ENCODE assay signal across 18 cellular contexts in genomic region chr17:55388842-55389241, GRCh38. TPM values are rescaled to one million over a fixed set of nuclear protein-coding genes. Genes with fewer than 3 reads are reported as not detected.
DNase-seq lines count a peak whose midpoint lies in the region; ATAC-seq, FAIRE-seq and TF ChIP-seq lines count a peak whose summit lies in the region.
"Had no signal": no experiment of that assay in that cellular context is flagged by ENCODE, and none has a peak within 500 bp of the region (broad histone marks: within the 10 kb centered on the region; RNA-seq: fewer than 3 reads in every experiment).

No MANE protein-coding gene starts in this region.

- no peaks in the 10 kb centered on the region for H3K27me3 ChIP-seq in neuronal stem cell (ENCODE audit: control insufficient read depth in 3 of 3, insufficient read depth in 3 of 3, low read depth in 1 of 3, low read length in 3 of 3)
- H3K27me3 ChIP-seq: SJCRH30 had no signal

- no peak overlapping the region for H2BK12ac ChIP-seq in neuronal stem cell (ENCODE audit: low read length)

- 73% methylated on average over 3 of the region's 3 CpGs for WGBS in A549 (ENCODE audit: missing lambda C conversion rate)
- no CpG with 5 or more reads among the region's 3 CpGs for WGBS in neuronal stem cell (ENCODE audit: extremely low coverage in 2 of 2, insufficient read length in 2 of 2, insufficient replicate concordance in 1 of 2), 2 donors

- no peak for DNase-seq in A549 (ENCODE audit: low read depth in 1 of 2, low spot score in 1 of 2)
- DNase-seq in erythroblast (lab: John Stamatoyannopoulos, UW), result peak; percentile 5 to 13
- DNase-seq in neuronal stem cell (ENCODE audit: low spot score), result peak; percentile 55
- DNase-seq in foreskin fibroblast, result no peak
- DNase-seq in stimulated activated CD4-positive, alpha-beta T cell treated with anti-CD3 and anti-CD28 coated beads, Interleukin-15, amount 100 ng/mL, for 24 hours, result no peak
- DNase-seq: COR-L47, EL, H9, KG1, NCI-H1436, NCI-H2029 treated with DMSO at 0.1 percent for 48 hours, NCI-H446 treated with DMSO at 0.1 percent for 48 hours, RPMI8226, SJCRH30 had no signal

- no peak for TF ChIP-seq CTCF in A549 (IDR thresholded peaks at IDR 0.05)
- no peak for TF ChIP-seq CTCF in foreskin fibroblast (IDR thresholded peaks at IDR 0.05; ENCODE audit: low read depth, low read length)

- H3K79me1 ChIP-seq in neuronal stem cell (ENCODE audit: low read depth, low read length), result no peaks in the 10 kb centered on the region

- H3K4me3 ChIP-seq in A549, result no peak overlapping the region
- H3K4me3 ChIP-seq in neuronal stem cell (ENCODE audit: low read length in 2 of 2), result no peak overlapping the region
- no peak overlapping the region for H3K4me3 ChIP-seq in foreskin fibroblast (ENCODE audit: low read depth in 1 of 2, low read length in 2 of 2)
- H3K4me3 ChIP-seq: SJCRH30 had no signal

- FAIRE-seq in A549 (lab: Jason Lieb, UNC), result peak; percentile 23
- FAIRE-seq: GM19239 had no signal

- no peak overlapping the region for H2BK5ac ChIP-seq in neuronal stem cell (ENCODE audit: low read length)

- no peak overlapping the region for H3K18ac ChIP-seq in neuronal stem cell (ENCODE audit: low read length)

- H2AFZ ChIP-seq in neuronal stem cell (ENCODE audit: low read length), result no peak overlapping the region

- no peak overlapping the region for H2BK120ac ChIP-seq in neuronal stem cell (ENCODE audit: low read depth, low read length)

- TF ChIP-seq RAD21 in A549 (conservative IDR thresholded peaks at IDR 0.05 in 1 of 2, IDR thresholded peaks at IDR 0.05 in 1 of 2), result no peak

- no peak for TF ChIP-seq POLR2A in A549 (IDR thresholded peaks at IDR 0.05; ENCODE audit: low read length)
- TF ChIP-seq POLR2A in erythroblast (IDR thresholded peaks at IDR 0.05; ENCODE audit: low read length), result no peak

- H3K4ac ChIP-seq in neuronal stem cell (ENCODE audit: low read length), result no peak overlapping the region

- POLR2A ChIA-PET in A549 (lab: Yijun Ruan, JAX), result interaction anchor here (0.9 kb wide), 1 partner anchor 45 kb away, joined by 4 read pairs; no protein-coding TSS in a partner anchor

- no peak overlapping the region for H4K8ac ChIP-seq in neuronal stem cell (ENCODE audit: low read depth, low read length)

- H3K4me2 ChIP-seq in A549, result no peak overlapping the region
- no peak overlapping the region for H3K4me2 ChIP-seq in neuronal stem cell (ENCODE audit: insufficient read depth, low read length, poor library complexity, severe bottlenecking)

- H3K27ac ChIP-seq in A549, result no peak overlapping the region
- H3K27ac ChIP-seq in angular gyrus (ENCODE audit: low read depth, low read length), result peak overlapping the region; percentile 45
- peak overlapping the region; percentile 62 for H3K27ac ChIP-seq in neuronal stem cell (replicated peaks; ENCODE audit: low read length)
- H3K27ac ChIP-seq: SJCRH30 had no signal

- no peak overlapping the region for H3K9ac ChIP-seq in neuronal stem cell (ENCODE audit: low read depth, low read length, poor library complexity)

- H3K14ac ChIP-seq in neuronal stem cell (ENCODE audit: low read length), result no peak overlapping the region

- H2BK15ac ChIP-seq in neuronal stem cell (ENCODE audit: low read length), result no peak overlapping the region

- no peak for TF ChIP-seq EP300 in A549 (IDR thresholded peaks at IDR 0.05)

- peak in 1 of 2 experiments; percentile 11; a peak in 2 of 6 replicates for ATAC-seq in A549
- no peak for ATAC-seq in GM19397 (IDR thresholded peaks at IDR 0.05; ENCODE audit: unreplicated experiment)
- ATAC-seq in GM19023 (IDR thresholded peaks at IDR 0.05; ENCODE audit: unreplicated experiment), result no peak

- H3K23ac ChIP-seq in neuronal stem cell (ENCODE audit: low read depth, low read length, poor library complexity), result no peak overlapping the region

- peaks cover 0 to 21% of the 10 kb centered on the region in 2 donors for H3K36me3 ChIP-seq in neuronal stem cell (replicated peaks in 1 of 2; ENCODE audit: control insufficient read depth in 2 of 2, insufficient read depth in 2 of 2, low read length in 2 of 2)

- H3K4me1 ChIP-seq in A549 (no peaks in the 10 kb centered on the region), neuronal stem cell (ENCODE audit: control insufficient read depth in 2 of 2, insufficient read depth in 1 of 2, low read depth in 1 of 2, low read length in 2 of 2) (peaks cover 5 to 13% of the 10 kb centered on the region in 2 donors)

- CTCF ChIA-PET in A549 (lab: Yijun Ruan, JAX), result interaction anchor here (1.3 to 4.6 kb wide), 4 partner anchors 12 to 124 kb away, joined by 3 to 19 read pairs (median 6); no protein-coding TSS in a partner anchor

- no peaks in the 10 kb centered on the region for H3K9me3 ChIP-seq in A549
- H3K9me3 ChIP-seq in neuronal stem cell (replicated peaks in 1 of 2; ENCODE audit: control insufficient read depth in 2 of 2, insufficient read depth in 1 of 2, low read depth in 1 of 2, low read length in 2 of 2), result no peaks in the 10 kb centered on the region
- H3K9me3 ChIP-seq: SJCRH30 had no signal

- no peak overlapping the region for H2AK5ac ChIP-seq in neuronal stem cell (ENCODE audit: low read depth, low read length)

- no peak overlapping the region for H4K91ac ChIP-seq in neuronal stem cell (ENCODE audit: low read depth, low read length, poor library complexity)

TF ChIP-seq in A549, 52 proteins besides CTCF, POLR2A, EP300 and RAD21:
- no peak for TF ChIP-seq CBX2 (IDR thresholded peaks at IDR 0.05; ENCODE audit: borderline replicate concordance, low read depth)
- no peak for TF ChIP-seq MYC (IDR thresholded peaks at IDR 0.05; ENCODE audit: borderline replicate concordance, low read length)
- TF ChIP-seq HOXB5 (CRISPR knock-in tag; IDR thresholded peaks at IDR 0.05), result no peak
- no peak for TF ChIP-seq MAFK (IDR thresholded peaks at IDR 0.05; ENCODE audit: partially characterized antibody)
- no peak for TF ChIP-seq SREBF2 (IDR thresholded peaks at IDR 0.05)
- no peak for TF ChIP-seq TP53 (CRISPR knock-in tag; IDR thresholded peaks at IDR 0.05)
- TF ChIP-seq EHMT2 (IDR thresholded peaks at IDR 0.05; ENCODE audit: low read depth), result no peak
- no peak for TF ChIP-seq KDM1A (IDR thresholded peaks at IDR 0.05; ENCODE audit: low read depth)
- no peak for TF ChIP-seq MAZ (IDR thresholded peaks at IDR 0.05; ENCODE audit: borderline replicate concordance, low read depth, low read length)
- TF ChIP-seq JUNB (IDR thresholded peaks at IDR 0.05), result no peak
- no peak for TF ChIP-seq RCOR1 (IDR thresholded peaks at IDR 0.05; ENCODE audit: low read depth, low read length)
- no peak for TF ChIP-seq ZNF302 (CRISPR knock-in tag; IDR thresholded peaks at IDR 0.05)
- no peak for TF ChIP-seq PHF8 (IDR thresholded peaks at IDR 0.05; ENCODE audit: borderline replicate concordance, low read depth)
- no peak for TF ChIP-seq FOSL2 (IDR thresholded peaks at IDR 0.05)
- no peak for TF ChIP-seq FOSL2 (CRISPR knock-in tag; IDR thresholded peaks at IDR 0.05)
- TF ChIP-seq HES2 (IDR thresholded peaks at IDR 0.05), result no peak
- no peak for TF ChIP-seq EHF (CRISPR knock-in tag; IDR thresholded peaks at IDR 0.05)
- TF ChIP-seq RFX5 (IDR thresholded peaks at IDR 0.05), result no peak
- TF ChIP-seq NR3C1 (IDR thresholded peaks at IDR 0.05), result no peak
TF ChIP-seq in A549: peak in this region for 0.

RNA-seq across cellular contexts. Expression of gene MMD, which starts 32.8 kb away (rescaled TPM):
- polyA plus RNA-seq in A549 (2011; rRNA removed), result 50.9 and 54.7 TPM in 2 replicates
- 15.3 and 22.2 TPM in 2 replicates for polyA plus RNA-seq in A549 (2012; cell fraction: cytosol; rRNA removed)
- polyA plus RNA-seq in A549 (2012; cell fraction: nucleus; rRNA removed), result 8.6 and 12.5 TPM in 2 replicates
- polyA plus RNA-seq in A549 (2017; fragmentation: RNase III; extraction: RNeasy Plus Mini Kit Qiagen cat#74134 plus additional on column Dnase treatment), result 16.9 to 25.9 TPM (median 22.5 TPM) in 3 replicates
- polyA minus RNA-seq in A549 (2011; rRNA and poly(A)+ RNA removed), result 24.2 and 38.4 TPM in 2 replicates
- 85.2 TPM for polyA plus RNA-seq in neuronal stem cell (2013, experiment 1 of 2)
- polyA plus RNA-seq in neuronal stem cell (2013, experiment 2 of 2), result 87.8 TPM

Comparison
In these comparisons a context has a peak if more than half of its experiments do, and no peak if none do; other contexts are left out.
1. DNase-seq: peak in erythroblast (2 of 2) and neuronal stem cell (single experiment); none in A549 (0 of 2), foreskin fibroblast (0 of 2) and stimulated activated CD4-positive, alpha-beta T cell treated with anti-CD3 and anti-CD28 coated beads, Interleukin-15, amount 100 ng/mL, for 24 hours (single experiment).
2. H3K27ac ChIP-seq: peak in angular gyrus (single experiment) and neuronal stem cell (single experiment); none in A549 (0 of 2).